ENCODE assay signal across 37 cellular contexts in the genomic region with DNA sequence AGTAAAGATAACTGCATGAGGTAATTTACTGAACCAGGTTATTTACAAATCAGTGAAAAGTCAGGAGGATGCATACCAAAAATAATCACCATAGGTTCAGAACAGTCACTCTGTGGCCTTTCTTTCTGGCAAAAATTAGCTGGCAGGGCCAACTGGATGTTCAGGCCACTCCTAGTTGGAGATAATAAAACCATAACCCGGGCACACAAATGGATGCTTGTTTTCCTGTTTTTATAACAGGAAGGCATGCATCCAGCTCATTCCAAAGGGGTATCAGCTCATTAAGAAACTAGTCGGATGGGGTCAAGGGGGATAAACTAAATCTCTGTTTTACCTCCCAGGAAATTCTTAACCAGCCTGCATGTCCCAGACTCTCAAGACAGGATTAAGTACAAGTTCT.
A peak's percentile ranks its signal among the peaks of the same experiment; 100 is the strongest.
DNase-seq lines count a peak whose midpoint lies in the region; ATAC-seq, FAIRE-seq and TF ChIP-seq lines count a peak whose summit lies in the region.
"Had no signal": no experiment of that assay in that cellular context is flagged by ENCODE, and none has a peak within 500 bp of the region (broad histone marks: within the 10 kb centered on the region; RNA-seq: fewer than 3 reads in every experiment).

No MANE protein-coding gene starts in this region.

- no peak overlapping the region for H3K4me3 Mint-ChIP-seq in activated naive CD4-positive, alpha-beta T cell treated with anti-CD3 and anti-CD28 coated beads for 36 hours
- H3K4me3 Mint-ChIP-seq: activated CD8-positive, alpha-beta T cell treated with anti-CD3 and anti-CD28 coated beads for 36 hours; activated naive CD8-positive, alpha-beta T cell treated with anti-CD3 and anti-CD28 coated beads for 36 hours; dendritic cell treated with granulocyte-macrophage colony-stimulating factor and Interleukin-4, amounts not matched to agents 40 ng/mL and 50 ng/mL, for 4 days; endodermal cell; nephron progenitor cell; stimulated activated naive CD8-positive, alpha-beta T cell treated with anti-CD3 and anti-CD28 coated beads, Interleukin-15, amount 100 ng/mL, for 72 hours; T-cell had no signal

- H3K79me2 ChIP-seq in smooth muscle cell (ENCODE audit: low read depth): no peaks in the 10 kb centered on the region

- H3K36me3 ChIP-seq in MG63 (no peaks in the 10 kb centered on the region), lower lobe of right lung (no peaks in the 10 kb centered on the region), smooth muscle cell (ENCODE audit: low read depth) (no peaks in the 10 kb centered on the region)
- H3K36me3 ChIP-seq: ascending aorta, BLaER1, esophagus muscularis mucosa, gastrocnemius medialis, left lung, pancreas, Peyer's patch, sigmoid colon, tibial artery had no signal

- H2AFZ ChIP-seq in smooth muscle cell (ENCODE audit: low read depth): no peak overlapping the region

- no peak for TF ChIP-seq POLR2A in A549 (IDR thresholded peaks at IDR 0.05; ENCODE audit: low read length)

- peak overlapping the region; percentile 31 to 40; a peak in 2 of 6 replicates for H3K27ac ChIP-seq in A549
- peak overlapping the region; percentile 60 for H3K27ac ChIP-seq in lower lobe of right lung
- peak overlapping the region; percentile 95 for H3K27ac ChIP-seq in smooth muscle cell (ENCODE audit: low read depth)
- H3K27ac ChIP-seq: ascending aorta, BLaER1, esophagus muscularis mucosa, pancreas, tibial artery had no signal

- no peak overlapping the region for H3K4me3 ChIP-seq in A549
- H3K4me3 ChIP-seq in MG63: no peak overlapping the region
- no peak overlapping the region for H3K4me3 ChIP-seq in lower lobe of right lung
- no peak overlapping the region for H3K4me3 ChIP-seq in smooth muscle cell
- H3K4me3 ChIP-seq: ascending aorta, BLaER1, esophagus muscularis mucosa, gastrocnemius medialis, left lung, pancreas, Peyer's patch, sigmoid colon, tibial artery had no signal

- FAIRE-seq in A549 (lab: Jason Lieb, UNC): no peak
- FAIRE-seq: pancreas, TTC549 had no signal

- CTCF ChIA-PET in A549 (lab: Yijun Ruan, JAX): interaction anchor here (0.6 kb wide), 1 partner anchor 640 kb away, joined by 4 read pairs; no protein-coding TSS in a partner anchor
- CTCF ChIA-PET in activated naive CD4-positive, alpha-beta T cell treated with anti-CD3 and anti-CD28 coated beads for 36 hours (lab: Charles Lee): interaction anchor here (0.5 to 0.8 kb wide), 3 partner anchors 85 to 359 kb away, joined by 3 read pairs; no protein-coding TSS in a partner anchor

- 75% methylated on average over 2 of the region's 2 CpGs for WGBS in A549 (ENCODE audit: missing lambda C conversion rate)
- 20% methylated on average over 2 of the region's 2 CpGs for WGBS in smooth muscle cell (ENCODE audit: low lambda C conversion rate)

- POLR2A ChIA-PET in A549 (lab: Yijun Ruan, JAX): no interaction called here

- no peaks in the 10 kb centered on the region for H3K36me3 Mint-ChIP-seq in activated naive CD4-positive, alpha-beta T cell treated with anti-CD3 and anti-CD28 coated beads for 36 hours (ENCODE audit: low read depth)
- H3K36me3 Mint-ChIP-seq: activated naive CD8-positive, alpha-beta T cell treated with anti-CD3 and anti-CD28 coated beads for 36 hours; T-cell had no signal

- no peaks in the 10 kb centered on the region for H3K9me3 Mint-ChIP-seq in activated naive CD4-positive, alpha-beta T cell treated with anti-CD3 and anti-CD28 coated beads for 36 hours
- H3K9me3 Mint-ChIP-seq: activated CD8-positive, alpha-beta T cell treated with anti-CD3 and anti-CD28 coated beads for 36 hours; activated naive CD8-positive, alpha-beta T cell treated with anti-CD3 and anti-CD28 coated beads for 36 hours; dendritic cell treated with granulocyte-macrophage colony-stimulating factor and Interleukin-4, amounts not matched to agents 40 ng/mL and 50 ng/mL, for 4 days; endodermal cell; stimulated activated naive CD8-positive, alpha-beta T cell treated with anti-CD3 and anti-CD28 coated beads, Interleukin-15, amount 100 ng/mL, for 72 hours; T-cell had no signal

- H3K27me3 ChIP-seq in MG63: no peaks in the 10 kb centered on the region
- no peaks in the 10 kb centered on the region for H3K27me3 ChIP-seq in lower lobe of right lung (ENCODE audit: low read depth)
- H3K27me3 ChIP-seq in smooth muscle cell (ENCODE audit: low read depth): no peaks in the 10 kb centered on the region
- H3K27me3 ChIP-seq: ascending aorta, BLaER1, esophagus muscularis mucosa, gastrocnemius medialis, left lung, pancreas, Peyer's patch, tibial artery had no signal

- H3K9ac ChIP-seq in smooth muscle cell (ENCODE audit: low read depth): peak overlapping the region; percentile 6
- H3K9ac ChIP-seq: BLaER1 had no signal

- no peak for TF ChIP-seq CTCF in A549 (IDR thresholded peaks at IDR 0.05)
- no peak for TF ChIP-seq CTCF in lower lobe of right lung (IDR thresholded peaks at IDR 0.05)
- no peak for TF ChIP-seq CTCF in smooth muscle cell (IDR thresholded peaks at IDR 0.05; ENCODE audit: borderline replicate concordance, insufficient read depth, poor library complexity, severe bottlenecking)

- TF ChIP-seq RAD21 in A549 (conservative IDR thresholded peaks at IDR 0.05 in 1 of 2, IDR thresholded peaks at IDR 0.05 in 1 of 2): no peak

- H3K4me2 ChIP-seq in A549 (no peak overlapping the region), smooth muscle cell (peak overlapping the region; percentile 45)
- H3K4me2 ChIP-seq: BLaER1 had no signal

- no peak overlapping the region for H3K27ac Mint-ChIP-seq in activated naive CD4-positive, alpha-beta T cell treated with anti-CD3 and anti-CD28 coated beads for 36 hours
- H3K27ac Mint-ChIP-seq: activated CD8-positive, alpha-beta T cell treated with anti-CD3 and anti-CD28 coated beads for 36 hours; activated naive CD8-positive, alpha-beta T cell treated with anti-CD3 and anti-CD28 coated beads for 36 hours; dendritic cell treated with granulocyte-macrophage colony-stimulating factor and Interleukin-4, amounts not matched to agents 40 ng/mL and 50 ng/mL, for 4 days; endodermal cell; nephron progenitor cell; stimulated activated naive CD8-positive, alpha-beta T cell treated with anti-CD3 and anti-CD28 coated beads, Interleukin-15, amount 100 ng/mL, for 72 hours; T-cell had no signal

- no peaks in the 10 kb centered on the region for H3K4me1 Mint-ChIP-seq in activated naive CD4-positive, alpha-beta T cell treated with anti-CD3 and anti-CD28 coated beads for 36 hours (ENCODE audit: low read depth)
- H3K4me1 Mint-ChIP-seq: activated naive CD8-positive, alpha-beta T cell treated with anti-CD3 and anti-CD28 coated beads for 36 hours; endodermal cell; stimulated activated naive CD8-positive, alpha-beta T cell treated with anti-CD3 and anti-CD28 coated beads, Interleukin-15, amount 100 ng/mL, for 72 hours; T-cell had no signal

- peaks cover 30% of the 10 kb centered on the region for H3F3A ChIP-seq in smooth muscle cell (ENCODE audit: low read depth)

- ATAC-seq in A549 (no peak), lower lobe of right lung (no peak), HG03571 (IDR thresholded peaks at IDR 0.05; ENCODE audit: unreplicated experiment) (no peak), GM18517 (IDR thresholded peaks at IDR 0.05; ENCODE audit: unreplicated experiment) (no peak)
- ATAC-seq: activated CD8-positive, alpha-beta T cell treated with anti-CD3 and anti-CD28 coated beads for 36 hours; gastrocnemius medialis; left lung; pancreas; stimulated activated naive CD8-positive, alpha-beta T cell treated with anti-CD3 and anti-CD28 coated beads, Interleukin-15, amount 100 ng/mL, for 72 hours; T-cell had no signal

- no peaks in the 10 kb centered on the region for H4K20me1 ChIP-seq in smooth muscle cell (ENCODE audit: low read depth)
- H4K20me1 ChIP-seq: BLaER1 had no signal

- no peak for TF ChIP-seq EP300 in A549 (IDR thresholded peaks at IDR 0.05)

- DNase-seq in A549 (ENCODE audit: low read depth in 1 of 2, low spot score in 1 of 2) (no peak), MG63 (peak; percentile 54), lower lobe of right lung (no peak), smooth muscle cell (lab: John Stamatoyannopoulos, UW; ENCODE audit: unreplicated experiment) (no peak), germinal center (ENCODE audit: low spot score) (no peak)
- no peak for DNase-seq in activated naive CD4-positive, alpha-beta T cell treated with anti-CD3 and anti-CD28 coated beads for 36 hours
- DNase-seq: activated CD4-positive, alpha-beta T cell treated with anti-CD3 and anti-CD28 coated beads for 1 hour; activated CD8-positive, alpha-beta T cell treated with anti-CD3 and anti-CD28 coated beads for 36 hours; activated naive CD8-positive, alpha-beta T cell treated with anti-CD3 and anti-CD28 coated beads for 36 hours; activated T-cell treated with anti-CD3 and anti-CD28 coated beads for 4 hours; central memory CD4-positive, alpha-beta T cell; DMS79; endodermal cell; gastrocnemius medialis; GF-D8; HCEC 1CT; IMR-90; left lung; midbrain; NCI-H1092; NCI-H187 treated with DMSO at 0.1 percent for 48 hours; NCI-H526; nephron progenitor cell; pancreas; SIG-M5; sigmoid colon; stimulated activated naive CD8-positive, alpha-beta T cell treated with anti-CD3 and anti-CD28 coated beads, Interleukin-15, amount 100 ng/mL, for 72 hours; T-cell; tibial artery had no signal

- no peaks in the 10 kb centered on the region for H3K27me3 Mint-ChIP-seq in activated naive CD4-positive, alpha-beta T cell treated with anti-CD3 and anti-CD28 coated beads for 36 hours (ENCODE audit: low read depth)
- H3K27me3 Mint-ChIP-seq: dendritic cell treated with granulocyte-macrophage colony-stimulating factor and Interleukin-4, amounts not matched to agents 40 ng/mL and 50 ng/mL, for 4 days had no signal

- H3K4me1 ChIP-seq in A549: peaks cover 34% of the 10 kb centered on the region
- peaks cover 37% of the 10 kb centered on the region for H3K4me1 ChIP-seq in lower lobe of right lung
- peaks cover 7% of the 10 kb centered on the region for H3K4me1 ChIP-seq in smooth muscle cell (ENCODE audit: low read depth)
- H3K4me1 ChIP-seq: BLaER1, pancreas had no signal

- intact Hi-C loops in lower lobe of right lung (cut with DNase I): no loop called here
- intact Hi-C loops in activated naive CD4-positive, alpha-beta T cell treated with anti-CD3 and anti-CD28 coated beads for 36 hours (cut with micrococcal nuclease): no loop called here

- H3K9me3 ChIP-seq in A549: no peaks in the 10 kb centered on the region
- H3K9me3 ChIP-seq in MG63: no peaks in the 10 kb centered on the region
- no peaks in the 10 kb centered on the region for H3K9me3 ChIP-seq in lower lobe of right lung
- H3K9me3 ChIP-seq in smooth muscle cell (replicated peaks; ENCODE audit: low read depth): no peaks in the 10 kb centered on the region
- H3K9me3 ChIP-seq: ascending aorta, BLaER1, esophagus muscularis mucosa, gastrocnemius medialis, left lung, pancreas, Peyer's patch, sigmoid colon, tibial artery had no signal

TF ChIP-seq in A549, 52 proteins besides CTCF, POLR2A, EP300 and RAD21 (continues in another document):
- TF ChIP-seq RNF2 (IDR thresholded peaks at IDR 0.05; ENCODE audit: borderline replicate concordance, low read depth): no peak
- TF ChIP-seq, protein P1, sequence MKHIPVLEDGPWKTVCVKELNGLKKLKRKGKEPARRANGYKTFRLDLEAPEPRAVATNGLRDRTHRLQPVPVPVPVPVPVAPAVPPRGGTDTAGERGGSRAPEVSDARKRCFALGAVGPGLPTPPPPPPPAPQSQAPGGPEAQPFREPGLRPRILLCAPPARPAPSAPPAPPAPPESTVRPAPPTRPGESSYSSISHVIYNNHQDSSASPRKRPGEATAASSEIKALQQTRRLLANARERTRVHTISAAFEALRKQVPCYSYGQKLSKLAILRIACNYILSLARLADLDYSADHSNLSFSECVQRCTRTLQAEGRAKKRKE (CRISPR knock-in tag; IDR thresholded peaks at IDR 0.05; ENCODE audit: low read depth): no peak

Comparison
In these comparisons a context has a peak if more than half of its experiments do, and no peak if none do; other contexts are left out.
1. H3K27ac ChIP-seq: peak in every context shown above with its lines; median percentile 95 in smooth muscle cell; 60 in lower lobe of right lung; 36 in A549.